In the genomic region with DNA sequence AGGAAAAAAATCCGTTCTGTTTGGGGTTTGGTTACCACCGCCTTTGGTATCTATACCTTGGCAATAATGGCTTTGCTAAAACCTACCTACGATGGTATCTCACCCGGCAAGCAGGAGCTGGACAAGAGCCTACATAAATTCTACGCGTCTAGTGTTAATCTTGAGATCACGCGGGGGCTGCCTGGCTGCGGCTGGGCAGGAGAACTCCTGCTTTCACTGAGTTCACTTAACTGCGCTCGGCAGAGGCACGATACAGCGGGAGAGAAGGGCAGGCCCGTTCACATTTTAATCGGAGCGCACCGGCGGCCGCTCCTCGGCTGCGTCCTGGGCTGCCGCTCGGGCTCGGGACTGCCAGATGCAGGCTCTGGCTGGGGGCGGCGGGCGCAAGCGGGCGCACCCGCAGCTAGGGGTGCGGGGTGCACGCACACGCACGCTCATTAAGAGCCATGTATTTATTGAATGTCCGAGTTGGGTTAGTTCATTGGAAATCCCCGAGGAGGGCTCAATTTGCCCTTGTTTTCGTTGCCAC, we compare ENCODE assay signal across 9 cellular contexts. TPM values are rescaled to one million over a fixed set of nuclear protein-coding genes. Genes with fewer than 3 reads are reported as not detected.
DNase-seq lines count a peak whose midpoint lies in the region; ATAC-seq lines count a peak whose summit lies in the region.
"Had no signal": no experiment of that assay in that cellular context is flagged by ENCODE, and none has a peak within 500 bp of the region (broad histone marks: within the 10 kb centered on the region; RNA-seq: fewer than 3 reads in every experiment).

No MANE protein-coding gene starts in this region.

- ATAC-seq in left ventricle myocardium superior (peak; percentile 43), GM21390 (IDR thresholded peaks at IDR 0.05; ENCODE audit: unreplicated experiment) (no peak)

- H3K36me3 ChIP-seq in SJCRH30, result no peaks in the 10 kb centered on the region
- H3K36me3 ChIP-seq in skeletal muscle tissue (ENCODE audit: control insufficient read depth in 3 of 3, insufficient read depth in 3 of 3, low read length in 3 of 3), result no peaks in the 10 kb centered on the region
- H3K36me3 ChIP-seq: SJSA1 had no signal

- DNase-seq in DMS153 (lab: John Stamatoyannopoulos, UW), result peak; percentile 51
- DNase-seq in DMS153 treated with DMSO at 0.1 percent for 48 hours (lab: John Stamatoyannopoulos, UW; ENCODE audit: unreplicated experiment), result no peak
- peak; percentile 27 to 52 for DNase-seq in SJCRH30
- no peak for DNase-seq in left ventricle myocardium superior
- DNase-seq in NCI-H187 (lab: John Stamatoyannopoulos, UW), result no peak
- no peak for DNase-seq in stimulated activated CD4-positive, alpha-beta T cell treated with anti-CD3 and anti-CD28 coated beads, Interleukin-2, amount 100 ng/mL, for 48 hours

- no peak overlapping the region for H3K9ac ChIP-seq in skeletal muscle tissue (ENCODE audit: low read depth in 1 of 3, low read length in 3 of 3)

- peak overlapping the region; percentile 60 for H3K4me3 ChIP-seq in SJCRH30
- H3K4me3 ChIP-seq in skeletal muscle tissue (ENCODE audit: low read length in 3 of 3), result peak overlapping the region in 2 of 3 donors; percentile 65

- H3K9me3 ChIP-seq in SJCRH30 (replicated peaks) (no peaks in the 10 kb centered on the region), skeletal muscle tissue (ENCODE audit: control insufficient read depth in 3 of 3, low read length in 3 of 3) (no peaks in the 10 kb centered on the region)

- no peaks in the 10 kb centered on the region for H3K4me1 ChIP-seq in SJCRH30
- peaks cover 14 to 26% (median 25%) of the 10 kb centered on the region in 3 donors for H3K4me1 ChIP-seq in skeletal muscle tissue (ENCODE audit: control insufficient read depth in 3 of 3, insufficient read depth in 3 of 3, low read length in 3 of 3)

- H3K27ac ChIP-seq in SJCRH30 (no peak overlapping the region), skeletal muscle tissue (ENCODE audit: low read depth, low read length) (no peak overlapping the region)
- H3K27ac ChIP-seq: SJSA1 had no signal

- intact Hi-C loops in left ventricle myocardium superior (cut with micrococcal nuclease), result no loop called here

- peaks cover 4% of the 10 kb centered on the region for H3K27me3 ChIP-seq in SJCRH30
- H3K27me3 ChIP-seq in skeletal muscle tissue (ENCODE audit: control insufficient read depth in 3 of 3, insufficient read depth in 3 of 3, low read length in 3 of 3), result peaks cover 70 to 77% (median 76%) of the 10 kb centered on the region in 3 donors

RNA-seq across cellular contexts. Expression of gene POU3F3, which starts 1.7 kb away (rescaled TPM):
- 2.3 and 2.4 TPM in 2 replicates for total RNA-seq in SJCRH30 (2014; rRNA removed; shearing (Covaris generic))
- total RNA-seq in left ventricle myocardium superior, result not detected
- 0.52 TPM for total RNA-seq in skeletal muscle tissue

Comparison
In these comparisons a context has a peak if more than half of its experiments do, and no peak if none do; other contexts are left out.
1. DNase-seq: peak in DMS153 (single experiment) and SJCRH30 (2 of 2); none in DMS153 treated with DMSO at 0.1 percent for 48 hours (single experiment), left ventricle myocardium superior (single experiment), NCI-H187 (0 of 2) and stimulated activated CD4-positive, alpha-beta T cell treated with anti-CD3 and anti-CD28 coated beads, Interleukin-2, amount 100 ng/mL, for 48 hours (0 of 2).